ENCODE assay signal across 9 cellular contexts in the genomic region with DNA sequence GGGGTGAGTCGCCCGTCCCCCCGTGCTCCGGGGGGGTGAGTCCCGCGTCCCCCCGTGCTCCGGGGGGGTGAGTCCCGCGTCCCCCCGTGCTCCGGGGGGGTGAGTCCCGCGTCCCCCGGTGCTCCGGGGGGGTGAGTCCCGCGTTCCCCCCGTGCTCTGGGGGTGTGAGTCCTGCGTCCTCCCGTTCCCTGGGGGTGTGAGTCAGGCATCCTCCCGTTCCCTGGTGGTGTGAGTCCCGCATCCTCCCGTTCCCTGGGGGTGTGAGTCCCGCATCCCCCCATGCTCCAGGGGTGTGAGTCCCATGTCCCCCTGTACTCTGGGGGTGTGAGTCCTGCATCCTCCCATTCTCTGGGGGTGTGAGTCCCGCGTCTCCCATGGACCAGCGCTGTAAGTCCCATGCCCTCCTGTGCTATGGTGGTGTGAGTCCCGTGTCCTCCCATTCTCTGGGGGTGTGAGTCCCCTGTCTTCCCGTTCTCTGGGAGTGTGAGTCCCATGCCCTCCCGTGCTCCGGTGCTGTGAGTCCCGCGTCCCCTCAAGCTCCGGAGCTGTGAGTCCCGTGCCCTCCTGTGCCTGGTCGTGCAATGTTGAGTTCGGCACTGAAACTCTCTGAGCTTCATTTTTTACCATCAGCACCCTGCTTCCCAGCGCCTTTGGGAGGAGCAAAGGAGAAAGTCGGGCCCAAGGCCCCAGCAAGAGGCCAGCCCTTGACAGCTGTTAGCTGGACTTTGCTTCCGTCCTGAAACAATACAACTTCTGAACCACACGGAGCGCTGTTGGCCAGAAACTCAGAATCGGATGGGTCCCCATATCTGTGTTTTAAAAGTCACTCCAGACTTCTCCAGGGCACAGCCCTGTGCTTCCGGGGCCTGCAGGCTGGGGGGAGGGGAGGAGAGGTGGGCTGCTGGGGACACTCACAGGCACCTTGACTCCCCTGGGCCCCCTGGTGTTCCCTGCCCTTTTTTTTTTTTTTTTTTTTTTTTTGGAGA. TPM values are rescaled to one million over a fixed set of nuclear protein-coding genes. Genes with fewer than 3 reads are reported as not detected.
DNase-seq lines count a peak whose midpoint lies in the region; ATAC-seq and TF ChIP-seq lines count a peak whose summit lies in the region.
"Had no signal": no experiment of that assay in that cellular context is flagged by ENCODE, and none has a peak within 500 bp of the region (broad histone marks: within the 10 kb centered on the region; RNA-seq: fewer than 3 reads in every experiment).

No MANE protein-coding gene starts in this region.

- H3K27ac ChIP-seq in ascending aorta: no peak overlapping the region
- no peak overlapping the region for H3K27ac ChIP-seq in testis

- peaks cover 5 to 33% of the 10 kb centered on the region in 2 donors for H3K4me1 Mint-ChIP-seq in natural killer cell
- peaks cover 4 to 6% of the 10 kb centered on the region in 2 donors for H3K4me1 Mint-ChIP-seq in natural killer cell treated with Interleukin-12 subunit alpha and Interleukin-12 subunit beta and Interleukin-15 and Interleukin-18, amount 100 ng/mL, for 72 hours (ENCODE audit: low read depth in 2 of 2)

- TF ChIP-seq POLR2A in testis (IDR thresholded peaks at IDR 0.05): no peak

- H3K4me1 ChIP-seq in ascending aorta (peaks cover 0 to 5% of the 10 kb centered on the region in 2 donors), testis (no peaks in the 10 kb centered on the region)

- 52 to 58% methylated on average over 20 to 43 of the region's 45 CpGs for WGBS in testis, 2 donors

- no peaks in the 10 kb centered on the region for H3K27me3 ChIP-seq in ascending aorta
- H3K27me3 ChIP-seq in testis: no peaks in the 10 kb centered on the region

- intact Hi-C loops in natural killer cell (cut with micrococcal nuclease) (loop anchor here (2.0 kb wide), 1 partner anchor 300 kb away; no protein-coding TSS in a partner anchor), ascending aorta (cut with DNase I) (no loop called here), testis (cut with DNase I; ENCODE audit: low total_unique reads) (no loop called here)

- TF ChIP-seq CTCF in natural killer cell (IDR thresholded peaks at IDR 0.05) (peak; percentile 46), ascending aorta (IDR thresholded peaks at IDR 0.05) (peak in 2 of 3 experiments; percentile 15 to 16), testis (IDR thresholded peaks at IDR 0.05) (peak in 2 of 3 experiments; percentile 40 to 46)

- H3K36me3 Mint-ChIP-seq in natural killer cell: no peaks in the 10 kb centered on the region
- H3K36me3 Mint-ChIP-seq in natural killer cell treated with Interleukin-12 subunit alpha and Interleukin-12 subunit beta and Interleukin-15 and Interleukin-18, amount 100 ng/mL, for 72 hours: no peaks in the 10 kb centered on the region
- H3K36me3 Mint-ChIP-seq: activated naive CD8-positive, alpha-beta T cell had no signal

- H3K9me3 Mint-ChIP-seq in natural killer cell: no peaks in the 10 kb centered on the region
- peaks cover 4% of the 10 kb centered on the region for H3K9me3 Mint-ChIP-seq in natural killer cell treated with Interleukin-12 subunit alpha and Interleukin-12 subunit beta and Interleukin-15 and Interleukin-18, amount 100 ng/mL, for 72 hours

- H3K4me3 ChIP-seq in ascending aorta: no peak overlapping the region
- H3K4me3 ChIP-seq in testis: no peak overlapping the region

- ATAC-seq in natural killer cell: peak; percentile 48 to 73 (median 69)
- ATAC-seq in natural killer cell treated with Interleukin-12 subunit alpha and Interleukin-12 subunit beta and Interleukin-15 and Interleukin-18, amount 100 ng/mL, for 72 hours: no peak
- ATAC-seq in HG03378 (IDR thresholded peaks at IDR 0.05; ENCODE audit: unreplicated experiment): no peak
- no peak for ATAC-seq in GM19395 (IDR thresholded peaks at IDR 0.05; ENCODE audit: unreplicated experiment)

- H3K27ac Mint-ChIP-seq in natural killer cell: peak overlapping the region in 1 of 2 donors; percentile 73
- no peak overlapping the region for H3K27ac Mint-ChIP-seq in natural killer cell treated with Interleukin-12 subunit alpha and Interleukin-12 subunit beta and Interleukin-15 and Interleukin-18, amount 100 ng/mL, for 72 hours
- H3K27ac Mint-ChIP-seq: activated naive CD8-positive, alpha-beta T cell had no signal

- H3K27me3 Mint-ChIP-seq in natural killer cell (ENCODE audit: low read depth in 2 of 2): no peaks in the 10 kb centered on the region
- peaks cover 0 to 3% of the 10 kb centered on the region in 2 donors for H3K27me3 Mint-ChIP-seq in natural killer cell treated with Interleukin-12 subunit alpha and Interleukin-12 subunit beta and Interleukin-15 and Interleukin-18, amount 100 ng/mL, for 72 hours

- no peak overlapping the region for H3K4me3 Mint-ChIP-seq in natural killer cell
- H3K4me3 Mint-ChIP-seq in natural killer cell treated with Interleukin-12 subunit alpha and Interleukin-12 subunit beta and Interleukin-15 and Interleukin-18, amount 100 ng/mL, for 72 hours: no peak overlapping the region
- H3K4me3 Mint-ChIP-seq: activated naive CD8-positive, alpha-beta T cell had no signal

- no peaks in the 10 kb centered on the region for H3K9me3 ChIP-seq in ascending aorta
- no peaks in the 10 kb centered on the region for H3K9me3 ChIP-seq in testis

- H3K36me3 ChIP-seq in ascending aorta (no peaks in the 10 kb centered on the region), testis (ENCODE audit: low read depth, missing control alignments) (no peaks in the 10 kb centered on the region)

- DNase-seq in natural killer cell: no peak
- no peak for DNase-seq in natural killer cell treated with Interleukin-12 subunit alpha and Interleukin-12 subunit beta and Interleukin-15 and Interleukin-18, amount 100 ng/mL, for 72 hours (ENCODE audit: low spot score)
- DNase-seq in NCI-H226: peak; percentile 44
- DNase-seq in ascending aorta (ENCODE audit: low spot score in 2 of 2): no peak
- peak; percentile 59 for DNase-seq in iPS-NIHi11 (ENCODE audit: low spot score)
- DNase-seq in testis: peak; percentile 79

RNA-seq across cellular contexts. Expression of gene ZC3H18, which starts 11.5 kb away (rescaled TPM):
- total RNA-seq in natural killer cell (100 to 1,000 TPM; 125 to 130 (median 126) TPM), ascending aorta (36.3 TPM), testis (10 to 100 TPM; 53.8 to 63.7 TPM)
- total RNA-seq in natural killer cell treated with Interleukin-12 subunit alpha and Interleukin-12 subunit beta and Interleukin-15 and Interleukin-18, amount 100 ng/mL, for 72 hours: 100 to 1,000 TPM in 1 of 2 donors, 10 to 100 TPM in 1; 85.0 to 148 TPM
- 59.6 TPM for polyA plus RNA-seq in testis (ENCODE audit: insufficient read depth, low read depth, low replicate concordance)

Comparison
In these comparisons a context has a peak if more than half of its experiments do, and no peak if none do; other contexts are left out.
1. ATAC-seq: peak in natural killer cell (3 of 3); none in natural killer cell treated with Interleukin-12 subunit alpha and Interleukin-12 subunit beta and Interleukin-15 and Interleukin-18, amount 100 ng/mL, for 72 hours (0 of 2), HG03378 (single experiment) and GM19395 (single experiment).
2. DNase-seq: peak in NCI-H226 (single experiment), iPS-NIHi11 (single experiment) and testis (single experiment); none in natural killer cell (single experiment), natural killer cell treated with Interleukin-12 subunit alpha and Interleukin-12 subunit beta and Interleukin-15 and Interleukin-18, amount 100 ng/mL, for 72 hours (single experiment) and ascending aorta (0 of 2).
3. Peak in every context shown above with its lines, with median percentiles within 50 percentile points of each other: CTCF ChIP-seq.